In genomic region chr9:136377351-136378170, GRCh38 we compare ENCODE assay signal across 14 cellular contexts. TPM values are rescaled to one million over a fixed set of nuclear protein-coding genes. Genes with fewer than 3 reads are reported as not detected.
DNase-seq lines count a peak whose midpoint lies in the region; ATAC-seq and TF ChIP-seq lines count a peak whose summit lies in the region.
"Had no signal": no experiment of that assay in that cellular context is flagged by ENCODE, and none has a peak within 500 bp of the region (broad histone marks: within the 10 kb centered on the region; RNA-seq: fewer than 3 reads in every experiment).

No MANE protein-coding gene starts in this region.

- H3K27ac ChIP-seq in RWPE1, result peak overlapping the region; percentile 42
- H3K27ac ChIP-seq: 22Rv1, SJCRH30 had no signal

- H3K27ac Mint-ChIP-seq in activated T-cell treated with anti-CD3 and anti-CD28 coated beads, Interleukin-2, amount 50 U/mL, for 24 hours, result no peak overlapping the region
- no peak overlapping the region for H3K27ac Mint-ChIP-seq in activated T-cell treated with anti-CD3 and anti-CD28 coated beads, Interleukin-2, amount 50 U/mL, for 72 hours

- DNase-seq in activated T-cell treated with anti-CD3 and anti-CD28 coated beads, Interleukin-2, amount 50 U/mL, for 24 hours, result peak; percentile 32
- DNase-seq in activated T-cell treated with anti-CD3 and anti-CD28 coated beads, Interleukin-2, amount 50 U/mL, for 72 hours, result no peak
- DNase-seq in RWPE1 (ENCODE audit: low spot score) (no peak), pons (ENCODE audit: low spot score) (peak; percentile 32), BE2C (no peak)
- DNase-seq: GDM1; Karpas-422; MM.1S; NCI-H1417; NCI-H1930; NK-92 treated with Interleukin-12 subunit alpha and Interleukin-12 subunit beta, amount 100 ng/mL, for 24 hours; SJCRH30 had no signal

- H3K27me3 ChIP-seq in BE2C, result no peaks in the 10 kb centered on the region
- H3K27me3 ChIP-seq: SJCRH30 had no signal

- H3K4me3 Mint-ChIP-seq in activated T-cell treated with anti-CD3 and anti-CD28 coated beads, Interleukin-2, amount 50 U/mL, for 24 hours, result no peak overlapping the region
- no peak overlapping the region for H3K4me3 Mint-ChIP-seq in activated T-cell treated with anti-CD3 and anti-CD28 coated beads, Interleukin-2, amount 50 U/mL, for 72 hours

- H3K36me3 Mint-ChIP-seq in activated T-cell treated with anti-CD3 and anti-CD28 coated beads, Interleukin-2, amount 50 U/mL, for 24 hours (ENCODE audit: low read depth), result peaks cover 65% of the 10 kb centered on the region
- H3K36me3 Mint-ChIP-seq in activated T-cell treated with anti-CD3 and anti-CD28 coated beads, Interleukin-2, amount 50 U/mL, for 72 hours (ENCODE audit: insufficient read depth in 2 of 2), result no peaks in the 10 kb centered on the region

- H3K9me3 Mint-ChIP-seq in activated T-cell treated with anti-CD3 and anti-CD28 coated beads, Interleukin-2, amount 50 U/mL, for 24 hours, result no peaks in the 10 kb centered on the region
- no peaks in the 10 kb centered on the region for H3K9me3 Mint-ChIP-seq in activated T-cell treated with anti-CD3 and anti-CD28 coated beads, Interleukin-2, amount 50 U/mL, for 72 hours

- CTCF ChIA-PET in RWPE1 (lab: Yijun Ruan, JAX), result interaction anchor here (0.6 to 1.2 kb wide), 5 partner anchors 12 to 655 kb away, joined by 3 to 12 read pairs (median 3); partner anchors contain the start of gene DNLZ

- POLR2A ChIA-PET in RWPE1 (lab: Yijun Ruan, JAX; ENCODE audit: low non-redundant PET), result no interaction called here

- peaks cover 48% of the 10 kb centered on the region for H3K36me3 ChIP-seq in BE2C

- no peak for TF ChIP-seq CTCF in RWPE1 (conservative IDR thresholded peaks at IDR 0.05; ENCODE audit: low read depth)
- TF ChIP-seq CTCF in BE2C (IDR thresholded peaks at IDR 0.05; ENCODE audit: low read depth, low read length), result no peak

- no peaks in the 10 kb centered on the region for H3K27me3 Mint-ChIP-seq in activated T-cell treated with anti-CD3 and anti-CD28 coated beads, Interleukin-2, amount 50 U/mL, for 24 hours
- H3K27me3 Mint-ChIP-seq in activated T-cell treated with anti-CD3 and anti-CD28 coated beads, Interleukin-2, amount 50 U/mL, for 72 hours (ENCODE audit: low read depth), result no peaks in the 10 kb centered on the region

- H3K4me1 Mint-ChIP-seq in activated T-cell treated with anti-CD3 and anti-CD28 coated beads, Interleukin-2, amount 50 U/mL, for 24 hours (ENCODE audit: low read depth), result no peaks in the 10 kb centered on the region
- no peaks in the 10 kb centered on the region for H3K4me1 Mint-ChIP-seq in activated T-cell treated with anti-CD3 and anti-CD28 coated beads, Interleukin-2, amount 50 U/mL, for 72 hours (ENCODE audit: low read depth)

- no peak overlapping the region for H3K4me3 ChIP-seq in BE2C (ENCODE audit: low read depth, low read length)
- H3K4me3 ChIP-seq: SJCRH30 had no signal

- ATAC-seq in activated T-cell treated with anti-CD3 and anti-CD28 coated beads, Interleukin-2, amount 50 U/mL, for 72 hours (replicated peaks in 1 of 2), result no peak
- ATAC-seq in GM21447 (IDR thresholded peaks at IDR 0.05; ENCODE audit: unreplicated experiment), result no peak

- H3K4me1 ChIP-seq in BE2C, result peaks cover 14% of the 10 kb centered on the region

- H3K9me3 ChIP-seq in BE2C, result no peaks in the 10 kb centered on the region
- H3K9me3 ChIP-seq: SJCRH30 had no signal

RNA-seq across cellular contexts. Expression of gene CARD9, which starts 4.1 kb away (rescaled TPM):
- 1 to 10 TPM; 1.2 to 1.6 TPM for total RNA-seq in activated T-cell treated with anti-CD3 and anti-CD28 coated beads, Interleukin-2, amount 50 U/mL, for 72 hours
- polyA plus RNA-seq in BE2C (2012; ENCODE audit: insufficient read depth, insufficient read length, low read depth), result 47.9 TPM

RNA-seq across cellular contexts. Expression of gene DNLZ, which starts 14.0 kb away (rescaled TPM):
- 10 to 100 TPM; 10.8 to 14.4 TPM for total RNA-seq in activated T-cell treated with anti-CD3 and anti-CD28 coated beads, Interleukin-2, amount 50 U/mL, for 72 hours
- polyA plus RNA-seq in BE2C (2012; ENCODE audit: insufficient read depth, insufficient read length, low read depth), result 95.7 TPM

RNA-seq across cellular contexts. Expression of gene SNAPC4, which starts 22.4 kb away (rescaled TPM):
- 10 to 100 TPM; 10.9 to 14.3 TPM for total RNA-seq in activated T-cell treated with anti-CD3 and anti-CD28 coated beads, Interleukin-2, amount 50 U/mL, for 72 hours
- polyA plus RNA-seq in BE2C (2012; ENCODE audit: insufficient read depth, insufficient read length, low read depth), result 56.9 TPM

RNA-seq across cellular contexts. Expression of gene ENTR1, which starts 32.9 kb away (rescaled TPM):
- total RNA-seq in activated T-cell treated with anti-CD3 and anti-CD28 coated beads, Interleukin-2, amount 50 U/mL, for 72 hours, result 10 to 100 TPM; 47.2 to 70.6 TPM
- 253 TPM for polyA plus RNA-seq in BE2C (2012; ENCODE audit: insufficient read depth, insufficient read length, low read depth)

RNA-seq across cellular contexts. Expression of gene PMPCA, which starts 32.9 kb away (rescaled TPM):
- 10 to 100 TPM; 61.9 to 62.7 TPM for total RNA-seq in activated T-cell treated with anti-CD3 and anti-CD28 coated beads, Interleukin-2, amount 50 U/mL, for 72 hours
- 145 TPM for polyA plus RNA-seq in BE2C (2012; ENCODE audit: insufficient read depth, insufficient read length, low read depth)

Comparison
In these comparisons a context has a peak if more than half of its experiments do, and no peak if none do; other contexts are left out.
1. DNase-seq: peak in activated T-cell treated with anti-CD3 and anti-CD28 coated beads, Interleukin-2, amount 50 U/mL, for 24 hours (single experiment) and pons (single experiment); none in activated T-cell treated with anti-CD3 and anti-CD28 coated beads, Interleukin-2, amount 50 U/mL, for 72 hours (0 of 2), RWPE1 (single experiment) and BE2C (single experiment).